Comparison of ENCODE assay signal across 1 cellular context in genomic region chr22:19218541-19219233, GRCh38.
TF ChIP-seq lines count a peak whose summit lies in the region.

No MANE protein-coding gene starts in this region.

TF ChIP-seq in GM12878, 131 proteins besides CTCF, POLR2A, EP300 and RAD21:
- TF ChIP-seq YBX1 (IDR thresholded peaks at IDR 0.05): no peak
- TF ChIP-seq SMARCA5 (IDR thresholded peaks at IDR 0.05): no peak
- TF ChIP-seq SUPT20H (IDR thresholded peaks at IDR 0.05; ENCODE audit: borderline replicate concordance, control insufficient read depth, low read depth, low read length): no peak
- TF ChIP-seq ASH2L (IDR thresholded peaks at IDR 0.05; ENCODE audit: borderline replicate concordance, low read depth): no peak
- TF ChIP-seq FOXK2 (IDR thresholded peaks at IDR 0.05): no peak
- no peak for TF ChIP-seq NRF1 (conservative IDR thresholded peaks at IDR 0.05; ENCODE audit: low read depth, low read length)
- TF ChIP-seq MLLT1 (IDR thresholded peaks at IDR 0.05): no peak
- TF ChIP-seq ZNF207 (IDR thresholded peaks at IDR 0.05; ENCODE audit: borderline replicate concordance): no peak
